In the genomic region with DNA sequence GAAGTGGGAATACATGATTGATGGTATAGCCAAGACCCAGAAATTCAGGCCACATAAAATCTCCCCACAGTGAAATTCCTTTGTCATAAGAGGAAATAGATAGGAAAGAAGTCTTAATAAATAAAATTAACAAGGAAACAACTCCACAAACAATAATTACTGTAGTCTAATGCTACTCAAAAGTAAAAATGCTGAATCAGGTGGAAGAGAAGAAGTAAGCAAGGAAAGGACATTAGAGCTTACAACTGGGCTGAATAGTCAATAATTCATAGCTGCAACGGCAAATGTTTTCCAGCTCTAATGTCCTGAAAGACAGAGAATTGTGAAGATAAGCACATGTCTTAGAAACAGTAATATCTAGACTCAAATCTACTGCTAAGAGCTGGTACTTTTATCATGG, we compare ENCODE assay signal across 2 cellular contexts.
TF ChIP-seq lines count a peak whose summit lies in the region.

No MANE protein-coding gene starts in this region.

TF ChIP-seq in HepG2, 621 proteins besides CTCF, POLR2A, EP300 and RAD21:
- TF ChIP-seq, protein P1, sequence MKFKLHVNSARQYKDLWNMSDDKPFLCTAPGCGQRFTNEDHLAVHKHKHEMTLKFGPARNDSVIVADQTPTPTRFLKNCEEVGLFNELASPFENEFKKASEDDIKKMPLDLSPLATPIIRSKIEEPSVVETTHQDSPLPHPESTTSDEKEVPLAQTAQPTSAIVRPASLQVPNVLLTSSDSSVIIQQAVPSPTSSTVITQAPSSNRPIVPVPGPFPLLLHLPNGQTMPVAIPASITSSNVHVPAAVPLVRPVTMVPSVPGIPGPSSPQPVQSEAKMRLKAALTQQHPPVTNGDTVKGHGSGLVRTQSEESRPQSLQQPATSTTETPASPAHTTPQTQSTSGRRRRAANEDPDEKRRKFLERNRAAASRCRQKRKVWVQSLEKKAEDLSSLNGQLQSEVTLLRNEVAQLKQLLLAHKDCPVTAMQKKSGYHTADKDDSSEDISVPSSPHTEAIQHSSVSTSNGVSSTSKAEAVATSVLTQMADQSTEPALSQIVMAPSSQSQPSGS (CRISPR knock-in tag; IDR thresholded peaks at IDR 0.05) = no peak
- no peak for TF ChIP-seq STAG1 (CRISPR knock-in tag; IDR thresholded peaks at IDR 0.05)
- 0 out of 2 replicates have a peak, but pooled peaks have one; percentile 50 for TF ChIP-seq MAFF (IDR thresholded peaks at IDR 0.05; ENCODE audit: low read depth, low read length)
- peak; percentile 30 to 79; a peak in 2 of 4 replicates for TF ChIP-seq MAFK (conservative IDR thresholded peaks at IDR 0.05 in 1 of 2, IDR thresholded peaks at IDR 0.05 in 1 of 2; ENCODE audit: low read length in 2 of 2)

TF ChIP-seq in K562, 482 proteins besides CTCF, POLR2A, EP300 and RAD21 (continued from another document and continues in another):
- no peak for TF ChIP-seq ZNF75A (CRISPR knock-in tag; IDR thresholded peaks at IDR 0.05)
- 0 out of 2 replicates have a peak, but pooled peaks have one; percentile 14 for TF ChIP-seq SOX6 (IDR thresholded peaks at IDR 0.05)
- TF ChIP-seq NFE2 (IDR thresholded peaks at IDR 0.05; ENCODE audit: low read depth) = peak; percentile 18; the same call in 1 of the 2 replicates
- TF ChIP-seq AFF1 (IDR thresholded peaks at IDR 0.05; ENCODE audit: low read depth in 1 of 2, partially characterized antibody in 2 of 2) = no peak
- peak; percentile 36; the same call in 1 of the 2 replicates for TF ChIP-seq TCF3 (CRISPR knock-in tag; IDR thresholded peaks at IDR 0.05)
- TF ChIP-seq ARID1B (IDR thresholded peaks at IDR 0.05) = peak; percentile 53; the same call in 1 of the 2 replicates
- TF ChIP-seq KLF6 (CRISPR knock-in tag; IDR thresholded peaks at IDR 0.05; ENCODE audit: borderline replicate concordance) = no peak
- no peak for TF ChIP-seq NCOA4 (IDR thresholded peaks at IDR 0.05; ENCODE audit: partially characterized antibody)
- no peak for TF ChIP-seq NR2C1 (IDR thresholded peaks at IDR 0.05)
- no peak for TF ChIP-seq NR2C1 (tag; IDR thresholded peaks at IDR 0.05)
- TF ChIP-seq PBX2 (CRISPR knock-in tag; IDR thresholded peaks at IDR 0.05; ENCODE audit: low read depth) = no peak
- 0 out of 2 replicates have a peak, but pooled peaks have one; percentile 13 for TF ChIP-seq PBX2 (tag; conservative IDR thresholded peaks at IDR 0.05; ENCODE audit: low read depth)
- TF ChIP-seq, protein P2, sequence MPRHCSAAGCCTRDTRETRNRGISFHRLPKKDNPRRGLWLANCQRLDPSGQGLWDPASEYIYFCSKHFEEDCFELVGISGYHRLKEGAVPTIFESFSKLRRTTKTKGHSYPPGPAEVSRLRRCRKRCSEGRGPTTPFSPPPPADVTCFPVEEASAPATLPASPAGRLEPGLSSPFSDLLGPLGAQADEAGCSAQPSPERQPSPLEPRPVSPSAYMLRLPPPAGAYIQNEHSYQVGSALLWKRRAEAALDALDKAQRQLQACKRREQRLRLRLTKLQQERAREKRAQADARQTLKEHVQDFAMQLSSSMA (CRISPR knock-in tag; IDR thresholded peaks at IDR 0.05) = no peak
- no peak for TF ChIP-seq CHD4 (IDR thresholded peaks at IDR 0.05; ENCODE audit: insufficient read depth, insufficient replicate concordance, low read depth, low read length, poor library complexity, severe bottlenecking)
- no peak for TF ChIP-seq ZBTB11 (CRISPR knock-in tag; IDR thresholded peaks at IDR 0.05)
- no peak for TF ChIP-seq POLR2G (IDR thresholded peaks at IDR 0.05; ENCODE audit: low read depth, low read length)
- peak; percentile 16; the same call in 1 of the 2 replicates for TF ChIP-seq TEAD4 (IDR thresholded peaks at IDR 0.05; ENCODE audit: low read length)
- TF ChIP-seq TEAD4 (CRISPR knock-in tag; IDR thresholded peaks at IDR 0.05; ENCODE audit: borderline replicate concordance) = no peak
- no peak for TF ChIP-seq ZNF764 (CRISPR knock-in tag; IDR thresholded peaks at IDR 0.05; ENCODE audit: low read depth)
- TF ChIP-seq, protein P3, sequence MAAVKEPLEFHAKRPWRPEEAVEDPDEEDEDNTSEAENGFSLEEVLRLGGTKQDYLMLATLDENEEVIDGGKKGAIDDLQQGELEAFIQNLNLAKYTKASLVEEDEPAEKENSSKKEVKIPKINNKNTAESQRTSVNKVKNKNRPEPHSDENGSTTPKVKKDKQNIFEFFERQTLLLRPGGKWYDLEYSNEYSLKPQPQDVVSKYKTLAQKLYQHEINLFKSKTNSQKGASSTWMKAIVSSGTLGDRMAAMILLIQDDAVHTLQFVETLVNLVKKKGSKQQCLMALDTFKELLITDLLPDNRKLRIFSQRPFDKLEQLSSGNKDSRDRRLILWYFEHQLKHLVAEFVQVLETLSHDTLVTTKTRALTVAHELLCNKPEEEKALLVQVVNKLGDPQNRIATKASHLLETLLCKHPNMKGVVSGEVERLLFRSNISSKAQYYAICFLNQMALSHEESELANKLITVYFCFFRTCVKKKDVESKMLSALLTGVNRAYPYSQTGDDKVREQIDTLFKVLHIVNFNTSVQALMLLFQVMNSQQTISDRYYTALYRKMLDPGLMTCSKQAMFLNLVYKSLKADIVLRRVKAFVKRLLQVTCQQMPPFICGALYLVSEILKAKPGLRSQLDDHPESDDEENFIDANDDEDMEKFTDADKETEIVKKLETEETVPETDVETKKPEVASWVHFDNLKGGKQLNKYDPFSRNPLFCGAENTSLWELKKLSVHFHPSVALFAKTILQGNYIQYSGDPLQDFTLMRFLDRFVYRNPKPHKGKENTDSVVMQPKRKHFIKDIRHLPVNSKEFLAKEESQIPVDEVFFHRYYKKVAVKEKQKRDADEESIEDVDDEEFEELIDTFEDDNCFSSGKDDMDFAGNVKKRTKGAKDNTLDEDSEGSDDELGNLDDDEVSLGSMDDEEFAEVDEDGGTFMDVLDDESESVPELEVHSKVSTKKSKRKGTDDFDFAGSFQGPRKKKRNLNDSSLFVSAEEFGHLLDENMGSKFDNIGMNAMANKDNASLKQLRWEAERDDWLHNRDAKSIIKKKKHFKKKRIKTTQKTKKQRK (IDR thresholded peaks at IDR 0.05; ENCODE audit: borderline replicate concordance, low read depth, low read length) = no peak
- TF ChIP-seq ADNP (tag; IDR thresholded peaks at IDR 0.05) = peak; percentile 58; the same call in 1 of the 2 replicates
- no peak for TF ChIP-seq SIX5 (IDR thresholded peaks at IDR 0.05; ENCODE audit: borderline replicate concordance in 1 of 2, insufficient read depth in 1 of 2, low read depth in 1 of 2, low read length in 2 of 2)
- TF ChIP-seq CBFA2T3 (IDR thresholded peaks at IDR 0.05) = peak; percentile 45; the same call in 1 of the 2 replicates
- no peak for TF ChIP-seq EWSR1 (IDR thresholded peaks at IDR 0.05; ENCODE audit: borderline replicate concordance, low read depth, partially characterized antibody)
- no peak for TF ChIP-seq ZFP30 (CRISPR knock-in tag; IDR thresholded peaks at IDR 0.05; ENCODE audit: borderline replicate concordance)
- 0 out of 2 replicates have a peak, but pooled peaks have one; percentile 19 for TF ChIP-seq DEAF1 (CRISPR knock-in tag; IDR thresholded peaks at IDR 0.05)
- no peak for TF ChIP-seq CHAMP1 (IDR thresholded peaks at IDR 0.05)
- no peak for TF ChIP-seq MXI1 (IDR thresholded peaks at IDR 0.05; ENCODE audit: low read depth, low read length)
- 0 out of 2 replicates have a peak, but pooled peaks have one; percentile 40 for TF ChIP-seq ELF4 (CRISPR knock-in tag; IDR thresholded peaks at IDR 0.05)
- TF ChIP-seq RBBP5 (IDR thresholded peaks at IDR 0.05; ENCODE audit: borderline replicate concordance, insufficient read depth, low read length, poor library complexity, severe bottlenecking) = no peak
